1 cellular context compared by ENCODE assay signal in genomic region chr2:234003972-234004617, GRCh38.
TF ChIP-seq lines count a peak whose summit lies in the region.

No MANE protein-coding gene starts in this region.

TF ChIP-seq in HepG2, 621 proteins besides CTCF, POLR2A, EP300 and RAD21 (continued from another document):
- TF ChIP-seq AKNA (CRISPR knock-in tag; IDR thresholded peaks at IDR 0.05; ENCODE audit: borderline replicate concordance): no peak
- TF ChIP-seq FOXP4 (CRISPR knock-in tag; IDR thresholded peaks at IDR 0.05): no peak
TF ChIP-seq in HepG2: peak in this region for 2.
